ENCODE assay signal across 18 cellular contexts in genomic region chr12:132789099-132789471, GRCh38. TPM values are rescaled to one million over a fixed set of nuclear protein-coding genes. Genes with fewer than 3 reads are reported as not detected.
DNase-seq lines count a peak whose midpoint lies in the region; ATAC-seq and TF ChIP-seq lines count a peak whose summit lies in the region.
"Had no signal": no experiment of that assay in that cellular context is flagged by ENCODE, and none has a peak within 500 bp of the region (broad histone marks: within the 10 kb centered on the region; RNA-seq: fewer than 3 reads in every experiment).

No MANE protein-coding gene starts in this region.

- POLR2A ChIA-PET in activated CD4-positive, alpha-beta T cell treated with anti-CD3 and anti-CD28 coated beads, Interleukin-2, amount 10 ng/mL, durations not matched to agents 7 days and 5 days (lab: Charles Lee) = no interaction called here

- H3K36me3 ChIP-seq in WERI-Rb-1 = peaks cover 45% of the 10 kb centered on the region

- peaks cover 61% of the 10 kb centered on the region for H3K36me3 Mint-ChIP-seq in activated CD4-positive, alpha-beta T cell treated with anti-CD3 and anti-CD28 coated beads, Interleukin-2, amount 10 ng/mL, durations not matched to agents 7 days and 5 days (ENCODE audit: low read depth)
- peaks cover 59% of the 10 kb centered on the region for H3K36me3 Mint-ChIP-seq in endothelial cell (ENCODE audit: low read depth, unreplicated experiment)

- TF ChIP-seq CTCF in WERI-Rb-1 (IDR thresholded peaks at IDR 0.05; ENCODE audit: low read depth, low read length) (no peak), endothelial cell (IDR thresholded peaks at IDR 0.05; ENCODE audit: unreplicated experiment) (no peak), omental fat pad (IDR thresholded peaks at IDR 0.05) (no peak)

- peak overlapping the region; percentile 36 for H3K27ac Mint-ChIP-seq in activated CD4-positive, alpha-beta T cell treated with anti-CD3 and anti-CD28 coated beads, Interleukin-2, amount 10 ng/mL, durations not matched to agents 7 days and 5 days
- no peak overlapping the region for H3K27ac Mint-ChIP-seq in endothelial cell (ENCODE audit: unreplicated experiment)
- H3K27ac Mint-ChIP-seq: B cell; CD8-positive, alpha-beta T cell; HFFc6 had no signal

- H3K4me3 ChIP-seq in WERI-Rb-1 (ENCODE audit: low read depth, low read length) = no peak overlapping the region
- H3K4me3 ChIP-seq: BLaER1 treated with 17β-estradiol and CSF1 and Interleukin-3, amounts not matched to agents 10 nM and 100 nM; GM12878 had no signal

- H3K27me3 ChIP-seq in WERI-Rb-1 (ENCODE audit: insufficient read depth, low read depth, severe bottlenecking) = no peaks in the 10 kb centered on the region
- H3K27me3 ChIP-seq: BLaER1 treated with 17β-estradiol and CSF1 and Interleukin-3, amounts not matched to agents 10 nM and 100 nM had no signal

- CTCF ChIA-PET in activated CD4-positive, alpha-beta T cell treated with anti-CD3 and anti-CD28 coated beads, Interleukin-2, amount 10 ng/mL, durations not matched to agents 7 days and 5 days (lab: Charles Lee) = no interaction called here

- H3K4me1 Mint-ChIP-seq in activated CD4-positive, alpha-beta T cell treated with anti-CD3 and anti-CD28 coated beads, Interleukin-2, amount 10 ng/mL, durations not matched to agents 7 days and 5 days = no peaks in the 10 kb centered on the region
- H3K4me1 Mint-ChIP-seq in endothelial cell (ENCODE audit: unreplicated experiment) = peaks cover 4% of the 10 kb centered on the region
- H3K4me1 Mint-ChIP-seq: B cell had no signal

- no peak for DNase-seq in activated CD4-positive, alpha-beta T cell treated with anti-CD3 and anti-CD28 coated beads, Interleukin-2, amount 10 ng/mL, durations not matched to agents 7 days and 5 days
- no peak for DNase-seq in activated CD4-positive, alpha-beta T cell treated with anti-CD3 and anti-CD28 coated beads, Interleukin-2, amount 50 U/mL, for 48 hours
- no peak for DNase-seq in WERI-Rb-1
- no peak for DNase-seq in endothelial cell (ENCODE audit: low spot score)
- DNase-seq in omental fat pad (ENCODE audit: low spot score) = no peak
- DNase-seq in GM19238 (ENCODE audit: insufficient read length, low spot score) = no peak
- DNase-seq in NCI-H524 treated with DMSO at 0.1 percent for 48 hours (lab: John Stamatoyannopoulos, UW) = no peak
- DNase-seq: CD8-positive, alpha-beta T cell; DMS 273 treated with DMSO at 0.1 percent for 48 hours; DMS53; DND-41; EL; GOT3; HFFc6 had no signal

- H3K9me3 ChIP-seq in WERI-Rb-1 (ENCODE audit: severe bottlenecking) = no peaks in the 10 kb centered on the region
- H3K9me3 ChIP-seq: BLaER1 treated with 17β-estradiol and CSF1 and Interleukin-3, amounts not matched to agents 10 nM and 100 nM had no signal

- peak overlapping the region; percentile 75 for H3K27ac ChIP-seq in WERI-Rb-1
- H3K27ac ChIP-seq: BLaER1 treated with 17β-estradiol and CSF1 and Interleukin-3, amounts not matched to agents 10 nM and 100 nM had no signal

- no peak overlapping the region for H3K4me3 Mint-ChIP-seq in activated CD4-positive, alpha-beta T cell treated with anti-CD3 and anti-CD28 coated beads, Interleukin-2, amount 10 ng/mL, durations not matched to agents 7 days and 5 days
- peak overlapping the region; percentile 73 for H3K4me3 Mint-ChIP-seq in endothelial cell (ENCODE audit: unreplicated experiment)
- H3K4me3 Mint-ChIP-seq: B cell; CD8-positive, alpha-beta T cell; HFFc6 had no signal

- H3K27me3 Mint-ChIP-seq in activated CD4-positive, alpha-beta T cell treated with anti-CD3 and anti-CD28 coated beads, Interleukin-2, amount 10 ng/mL, durations not matched to agents 7 days and 5 days = no peaks in the 10 kb centered on the region
- peaks cover 16% of the 10 kb centered on the region for H3K27me3 Mint-ChIP-seq in endothelial cell (ENCODE audit: unreplicated experiment)
- H3K27me3 Mint-ChIP-seq: B cell had no signal

- no peaks in the 10 kb centered on the region for H3K9me3 Mint-ChIP-seq in activated CD4-positive, alpha-beta T cell treated with anti-CD3 and anti-CD28 coated beads, Interleukin-2, amount 10 ng/mL, durations not matched to agents 7 days and 5 days
- H3K9me3 Mint-ChIP-seq in endothelial cell (ENCODE audit: unreplicated experiment) = no peaks in the 10 kb centered on the region
- H3K9me3 Mint-ChIP-seq: CD8-positive, alpha-beta T cell; HFFc6 had no signal

- peak; percentile 16 for ATAC-seq in omental fat pad (ENCODE audit: low FRiP score)
- no peak for ATAC-seq in activated CD4-positive, CD25-positive, alpha-beta regulatory T cell treated with anti-CD3 and anti-CD28 coated beads, Interleukin-2, amount 50 U/mL, for 24 hours
- ATAC-seq: CD8-positive, alpha-beta T cell had no signal

RNA-seq across cellular contexts. Expression of gene ANKLE2, which starts 27.5 kb away (rescaled TPM):
- total RNA-seq in activated CD4-positive, alpha-beta T cell treated with anti-CD3 and anti-CD28 coated beads, Interleukin-2, amount 10 ng/mL, durations not matched to agents 7 days and 5 days = 10 to 100 TPM; 86.6 to 95.5 TPM
- 96.2 TPM for total RNA-seq in endothelial cell (ENCODE audit: unreplicated experiment)
- total RNA-seq in omental fat pad = 100 to 1,000 TPM in 1 of 4 donors, 10 to 100 TPM in 3; 69.0 to 187 (median 76.7) TPM

RNA-seq across cellular contexts. Expression of gene GOLGA3, which starts 39.6 kb away (rescaled TPM):
- 10 to 100 TPM; 43.9 to 51.4 TPM for total RNA-seq in activated CD4-positive, alpha-beta T cell treated with anti-CD3 and anti-CD28 coated beads, Interleukin-2, amount 10 ng/mL, durations not matched to agents 7 days and 5 days
- 44.3 TPM for total RNA-seq in endothelial cell (ENCODE audit: unreplicated experiment)
- total RNA-seq in omental fat pad = 100 to 1,000 TPM in 1 of 4 donors, 10 to 100 TPM in 3; 55.0 to 136 (median 72.5) TPM
